20 cellular contexts compared by ENCODE assay signal in the genomic region with DNA sequence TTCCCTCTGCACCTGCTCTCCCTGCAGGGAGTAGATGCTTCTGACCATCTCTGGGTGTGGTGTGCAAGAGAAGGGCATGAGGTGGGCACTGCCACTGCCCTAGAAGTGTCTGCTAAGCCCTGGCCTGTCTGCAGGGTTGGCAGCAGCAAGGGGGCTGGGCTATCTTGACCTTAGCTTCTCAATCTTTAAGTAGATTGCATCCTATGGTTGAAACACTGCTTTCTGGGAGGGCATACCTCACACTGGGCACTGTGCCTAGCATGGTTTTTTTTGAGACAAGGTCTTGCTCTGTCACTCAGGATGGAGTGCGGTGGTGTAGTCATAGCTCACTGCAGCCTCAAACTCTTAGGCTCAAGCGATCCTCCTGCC. TPM values are rescaled to one million over a fixed set of nuclear protein-coding genes. Genes with fewer than 3 reads are reported as not detected.
DNase-seq lines count a peak whose midpoint lies in the region; ATAC-seq and TF ChIP-seq lines count a peak whose summit lies in the region.
"Had no signal": no experiment of that assay in that cellular context is flagged by ENCODE, and none has a peak within 500 bp of the region (broad histone marks: within the 10 kb centered on the region; RNA-seq: fewer than 3 reads in every experiment).

No MANE protein-coding gene starts in this region.

- peak overlapping the region; percentile 69 for H3K27ac ChIP-seq in temporal lobe (ENCODE audit: low read depth, low read length)
- H3K27ac ChIP-seq: heart left ventricle, psoas muscle had no signal

- CTCF ChIA-PET in activated CD8-positive, alpha-beta T cell treated with anti-CD3 and anti-CD28 coated beads for 36 hours (lab: Charles Lee) = no interaction called here

- POLR2A ChIA-PET in activated CD8-positive, alpha-beta T cell treated with anti-CD3 and anti-CD28 coated beads for 36 hours (lab: Charles Lee) = no interaction called here

- DNase-seq in HT1080 (ENCODE audit: low read depth) (peak; percentile 78), fibroblast of pulmonary artery (ENCODE audit: low read depth) (peak; percentile 57), NCI-H187 treated with DMSO at 0.1 percent for 48 hours (lab: John Stamatoyannopoulos, UW) (no peak), immature natural killer cell (no peak), DMS79 treated with DMSO at 0.1 percent for 48 hours (lab: John Stamatoyannopoulos, UW) (no peak)
- DNase-seq in activated CD8-positive, alpha-beta T cell treated with anti-CD3 and anti-CD28 coated beads for 36 hours = no peak
- DNase-seq: CD4-positive, CD25-positive, alpha-beta regulatory T cell; heart left ventricle; NCI-H1417; NCI-H2227 treated with DMSO at 0.1 percent for 48 hours; psoas muscle; SHP77 treated with DMSO at 0.1 percent for 48 hours; stimulated activated naive B cell treated with anti-CD40 and anti-IgM and Interleukin-4, amounts not matched to agents 10 μg/mL and 1 μg/mL and 100 μg/mL, for 72 hours; T-helper 2 cell had no signal

- no peak overlapping the region for H3K27ac Mint-ChIP-seq in activated CD8-positive, alpha-beta T cell treated with anti-CD3 and anti-CD28 coated beads for 36 hours
- no peak overlapping the region for H3K27ac Mint-ChIP-seq in immature natural killer cell
- H3K27ac Mint-ChIP-seq: activated naive CD8-positive, alpha-beta T cell treated with anti-CD3 and anti-CD28 coated beads, Interleukin-2, amount 50 U/mL, for 24 hours; memory B cell; WTC11 had no signal

- peak; percentile 20 for ATAC-seq in activated CD8-positive, alpha-beta T cell treated with anti-CD3 and anti-CD28 coated beads for 36 hours
- ATAC-seq: WTC11 had no signal

- no peak overlapping the region for H3K4me3 Mint-ChIP-seq in activated CD8-positive, alpha-beta T cell treated with anti-CD3 and anti-CD28 coated beads for 36 hours
- no peak overlapping the region for H3K4me3 Mint-ChIP-seq in immature natural killer cell
- H3K4me3 Mint-ChIP-seq: activated naive CD8-positive, alpha-beta T cell treated with anti-CD3 and anti-CD28 coated beads, Interleukin-2, amount 50 U/mL, for 24 hours; CD4-positive, CD25-positive, alpha-beta regulatory T cell; memory B cell; nephron; stimulated activated naive B cell treated with anti-CD40 and anti-IgM and Interleukin-4, amounts not matched to agents 10 μg/mL and 1 μg/mL and 100 μg/mL, for 72 hours; WTC11 had no signal

- no peaks in the 10 kb centered on the region for H3K36me3 Mint-ChIP-seq in activated CD8-positive, alpha-beta T cell treated with anti-CD3 and anti-CD28 coated beads for 36 hours (ENCODE audit: low read depth)
- H3K36me3 Mint-ChIP-seq in immature natural killer cell = no peaks in the 10 kb centered on the region
- H3K36me3 Mint-ChIP-seq: CD4-positive, CD25-positive, alpha-beta regulatory T cell had no signal

- no peaks in the 10 kb centered on the region for H3K27me3 Mint-ChIP-seq in activated CD8-positive, alpha-beta T cell treated with anti-CD3 and anti-CD28 coated beads for 36 hours
- H3K27me3 Mint-ChIP-seq in immature natural killer cell (ENCODE audit: low read depth in 3 of 3) = peaks cover 0 to 6% (median 2%) of the 10 kb centered on the region in 3 donors
- H3K27me3 Mint-ChIP-seq: activated naive CD8-positive, alpha-beta T cell treated with anti-CD3 and anti-CD28 coated beads, Interleukin-2, amount 50 U/mL, for 24 hours; CD4-positive, CD25-positive, alpha-beta regulatory T cell; memory B cell; stimulated activated naive B cell treated with anti-CD40 and anti-IgM and Interleukin-4, amounts not matched to agents 10 μg/mL and 1 μg/mL and 100 μg/mL, for 72 hours had no signal

- no peaks in the 10 kb centered on the region for H3K9me3 Mint-ChIP-seq in activated CD8-positive, alpha-beta T cell treated with anti-CD3 and anti-CD28 coated beads for 36 hours
- no peaks in the 10 kb centered on the region for H3K9me3 Mint-ChIP-seq in immature natural killer cell
- H3K9me3 Mint-ChIP-seq: activated naive CD8-positive, alpha-beta T cell treated with anti-CD3 and anti-CD28 coated beads, Interleukin-2, amount 50 U/mL, for 24 hours; CD4-positive, CD25-positive, alpha-beta regulatory T cell; memory B cell; nephron; stimulated activated naive B cell treated with anti-CD40 and anti-IgM and Interleukin-4, amounts not matched to agents 10 μg/mL and 1 μg/mL and 100 μg/mL, for 72 hours; WTC11 had no signal

- intact Hi-C loops in activated CD8-positive, alpha-beta T cell treated with anti-CD3 and anti-CD28 coated beads for 36 hours (cut with micrococcal nuclease) = no loop called here

- no peak for TF ChIP-seq CTCF in activated CD8-positive, alpha-beta T cell treated with anti-CD3 and anti-CD28 coated beads for 36 hours (IDR thresholded peaks at IDR 0.05)
- TF ChIP-seq CTCF in fibroblast of pulmonary artery (IDR thresholded peaks at IDR 0.05; ENCODE audit: low read length, missing control alignments) = no peak

- H3K4me3 ChIP-seq in fibroblast of pulmonary artery (replicated peaks; ENCODE audit: low read depth, low read length) = no peak overlapping the region
- H3K4me3 ChIP-seq: HAP-1, heart left ventricle, psoas muscle had no signal

- no peaks in the 10 kb centered on the region for H3K4me1 Mint-ChIP-seq in activated CD8-positive, alpha-beta T cell treated with anti-CD3 and anti-CD28 coated beads for 36 hours (ENCODE audit: low read depth)
- peaks cover 4 to 11% of the 10 kb centered on the region in 2 donors for H3K4me1 Mint-ChIP-seq in immature natural killer cell
- H3K4me1 Mint-ChIP-seq: activated naive CD8-positive, alpha-beta T cell treated with anti-CD3 and anti-CD28 coated beads, Interleukin-2, amount 50 U/mL, for 24 hours; CD4-positive, CD25-positive, alpha-beta regulatory T cell; WTC11 had no signal

RNA-seq across cellular contexts. Expression of gene CLIP2, which starts 54.9 kb away (rescaled TPM):
- 29.3 and 31.5 TPM in 2 replicates for total RNA-seq in HT1080 (2014; rRNA removed; shearing (Covaris generic))
- 13.8 and 15.2 TPM in 2 replicates for polyA plus RNA-seq in HT1080 (2015; cell fraction: cytosol; rRNA removed)
- 17.8 and 19.5 TPM in 2 replicates for polyA plus RNA-seq in HT1080 (2015; cell fraction: nucleus; rRNA removed)
- total RNA-seq in activated CD8-positive, alpha-beta T cell treated with anti-CD3 and anti-CD28 coated beads for 36 hours = 1 to 10 TPM; 1.3 to 1.4 TPM
- total RNA-seq in temporal lobe = 119 TPM
- 1 to 10 TPM in 1 of 3 donors, under 1 TPM in 1, not detected in 1; 0.51 to 1.6 TPM for polyA plus RNA-seq in immature natural killer cell

Comparison
In these comparisons a context has a peak if more than half of its experiments do, and no peak if none do; other contexts are left out.
1. DNase-seq: peak in HT1080 (single experiment) and fibroblast of pulmonary artery (single experiment); none in activated CD8-positive, alpha-beta T cell treated with anti-CD3 and anti-CD28 coated beads for 36 hours (single experiment), NCI-H187 treated with DMSO at 0.1 percent for 48 hours (single experiment), immature natural killer cell (0 of 3) and DMS79 treated with DMSO at 0.1 percent for 48 hours (single experiment).
2. RNA of gene CLIP2, which starts 54.9 kb away (total RNA-seq): 119 TPM in temporal lobe (single experiment) and 29.3 to 31.5 TPM in HT1080; 1.3 to 1.4 TPM in activated CD8-positive, alpha-beta T cell treated with anti-CD3 and anti-CD28 coated beads for 36 hours; every median in the first group is over 10 times any median in the second.